ENCODE assay signal across 19 cellular contexts in the genomic region with DNA sequence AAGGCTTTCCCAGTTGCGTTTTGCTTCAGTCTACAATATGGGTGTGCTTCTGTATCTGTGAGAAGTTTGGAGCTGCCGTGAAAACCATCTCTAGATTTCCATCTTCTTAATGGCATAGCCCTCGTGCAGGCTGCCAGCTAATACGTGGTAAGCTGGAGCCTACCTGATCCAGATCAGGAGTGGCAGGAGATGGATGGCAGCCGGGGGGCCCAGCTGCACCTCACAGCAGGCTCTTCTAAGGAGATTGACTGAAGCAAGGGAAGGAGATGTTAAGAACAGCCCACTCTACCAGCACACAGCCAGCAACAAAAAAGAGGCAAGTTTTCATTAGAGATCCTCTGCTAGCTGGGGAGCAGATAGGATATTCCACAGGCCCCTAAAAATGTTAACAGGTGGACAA.
A peak's percentile ranks its signal among the peaks of the same experiment; 100 is the strongest.
DNase-seq lines count a peak whose midpoint lies in the region; ATAC-seq and TF ChIP-seq lines count a peak whose summit lies in the region.
"Had no signal": no experiment of that assay in that cellular context is flagged by ENCODE, and none has a peak within 500 bp of the region (broad histone marks: within the 10 kb centered on the region; RNA-seq: fewer than 3 reads in every experiment).

No MANE protein-coding gene starts in this region.

- H3K79me2 ChIP-seq in Karpas-422 (ENCODE audit: low read length) = no peaks in the 10 kb centered on the region

- H3K4me2 ChIP-seq in Karpas-422 (ENCODE audit: low read depth, low read length, poor library complexity, severe bottlenecking) = no peak overlapping the region
- H3K4me2 ChIP-seq: BLaER1 had no signal

- H3K27me3 ChIP-seq in lower lobe of right lung (ENCODE audit: low read depth) (no peaks in the 10 kb centered on the region), Karpas-422 (ENCODE audit: low read length) (no peaks in the 10 kb centered on the region)
- H3K27me3 ChIP-seq: BLaER1 had no signal

- H3K9ac ChIP-seq in Karpas-422 (ENCODE audit: low read length) = no peak overlapping the region
- H3K9ac ChIP-seq: BLaER1 had no signal

- H3K9me3 ChIP-seq in lower lobe of right lung (no peaks in the 10 kb centered on the region), Karpas-422 (ENCODE audit: low read length) (no peaks in the 10 kb centered on the region)
- H3K9me3 ChIP-seq: BLaER1 had no signal

- H3K4me1 ChIP-seq in lower lobe of right lung (no peaks in the 10 kb centered on the region), Karpas-422 (ENCODE audit: low read length) (no peaks in the 10 kb centered on the region)
- H3K4me1 ChIP-seq: BLaER1 had no signal

- H4K20me1 ChIP-seq in Karpas-422 (ENCODE audit: insufficient read depth, low read depth, low read length) = no peaks in the 10 kb centered on the region
- H4K20me1 ChIP-seq: BLaER1 had no signal

- H3K9me2 ChIP-seq in Karpas-422 (replicated peaks; ENCODE audit: insufficient read depth, low read length) = no peaks in the 10 kb centered on the region

- no peak overlapping the region for H2AFZ ChIP-seq in Karpas-422 (ENCODE audit: low read length)

- TF ChIP-seq CTCF in lower lobe of right lung (IDR thresholded peaks at IDR 0.05) = no peak

- ATAC-seq in lower lobe of right lung (no peak), GM21528 (IDR thresholded peaks at IDR 0.05; ENCODE audit: low FRiP score, unreplicated experiment) (no peak)
- ATAC-seq: CD8-positive, alpha-beta T cell had no signal

- H3K36me3 ChIP-seq in lower lobe of right lung (no peaks in the 10 kb centered on the region), Karpas-422 (ENCODE audit: insufficient read depth, low read length) (no peaks in the 10 kb centered on the region)
- H3K36me3 ChIP-seq: BLaER1 had no signal

- H3K4me3 ChIP-seq in lower lobe of right lung = no peak overlapping the region
- no peak overlapping the region for H3K4me3 ChIP-seq in Karpas-422 (ENCODE audit: low read length)
- H3K4me3 ChIP-seq: BLaER1 had no signal

- H3K27ac ChIP-seq in lower lobe of right lung (no peak overlapping the region), Karpas-422 (ENCODE audit: low read length) (no peak overlapping the region)
- H3K27ac ChIP-seq: 22Rv1, BLaER1, C4-2B had no signal

- DNase-seq in NCI-H82 (lab: John Stamatoyannopoulos, UW) = peak; percentile 10
- DNase-seq in NCI-H82 treated with DMSO at 0.1 percent for 48 hours (lab: John Stamatoyannopoulos, UW; ENCODE audit: unreplicated experiment) = no peak
- DNase-seq in cerebellar cortex (ENCODE audit: low spot score) = peak; percentile 69
- DNase-seq in lower lobe of right lung = peak; percentile 24
- no peak for DNase-seq in activated CD8-positive, alpha-beta memory T cell treated with anti-CD3 and anti-CD28 coated beads, Interleukin-2, amount 50 U/mL, for 4 hours
- DNase-seq in Karpas-422 = no peak
- no peak for DNase-seq in NCI-H226
- DNase-seq: CD4-positive, CD25-positive, alpha-beta regulatory T cell; CD8-positive, alpha-beta T cell; DMS 273 treated with DMSO at 0.1 percent for 48 hours; DMS79; EL; GF-D8; H7; HCEC 1CT had no signal

- intact Hi-C loops in lower lobe of right lung (cut with DNase I) = no loop called here

Comparison
In these comparisons a context has a peak if more than half of its experiments do, and no peak if none do; other contexts are left out.
1. DNase-seq: peak in NCI-H82 (single experiment), cerebellar cortex (single experiment) and lower lobe of right lung (single experiment); none in NCI-H82 treated with DMSO at 0.1 percent for 48 hours (single experiment), activated CD8-positive, alpha-beta memory T cell treated with anti-CD3 and anti-CD28 coated beads, Interleukin-2, amount 50 U/mL, for 4 hours (single experiment), Karpas-422 (single experiment) and NCI-H226 (single experiment).